Comparison of ENCODE assay signal across 8 cellular contexts in the genomic region with DNA sequence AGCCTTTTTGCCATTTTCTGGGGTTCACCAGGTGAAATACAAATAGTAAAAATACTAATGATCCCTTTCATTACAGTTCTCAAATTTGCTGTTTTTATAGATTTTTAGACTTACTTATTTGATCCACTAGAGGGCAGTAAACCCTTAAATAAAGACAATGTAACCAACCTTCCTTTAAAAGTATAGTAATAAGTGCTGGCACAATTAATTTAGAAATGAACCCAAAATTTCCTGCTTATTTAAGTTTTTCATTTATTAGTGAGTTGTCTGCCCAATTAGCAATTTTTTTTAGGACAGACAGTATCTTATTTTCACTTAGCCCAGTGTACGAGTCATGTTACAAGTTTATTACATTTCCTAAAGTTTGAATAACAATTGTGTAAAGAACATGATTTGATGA. TPM values are rescaled to one million over a fixed set of nuclear protein-coding genes. Genes with fewer than 3 reads are reported as not detected.
DNase-seq lines count a peak whose midpoint lies in the region; ATAC-seq and TF ChIP-seq lines count a peak whose summit lies in the region.

No MANE protein-coding gene starts in this region.

- 83 to 91% methylated on average over 1 of the region's 1 CpG for WGBS in heart right ventricle, 2 donors

- H3K4me1 ChIP-seq in heart right ventricle (peaks cover 0 to 19% (median 5%) of the 10 kb centered on the region in 9 donors), neutrophil (ENCODE audit: control insufficient read depth in 1 of 2, insufficient read depth in 1 of 2, low read depth in 1 of 2, low read length in 1 of 2) (peaks cover 19 to 28% of the 10 kb centered on the region in 2 experiments)

- H3K36me3 ChIP-seq in heart right ventricle (no peaks in the 10 kb centered on the region), neutrophil (no peaks in the 10 kb centered on the region)

- intact Hi-C loops in heart right ventricle (cut with DNase I): loop anchor here (1.0 to 10.0 kb wide), 15 partner anchors 79 to 919 kb away; partner anchors contain the start of genes ANKRD42 (in 4 of the 10), RAB30 (in 2 of the 10), CCDC90B (in 1 of the 10) and PCF11 (in 1 of the 10)
- intact Hi-C loops in left ventricle myocardium superior (cut with micrococcal nuclease): loop anchor here (5.0 kb wide), 1 partner anchor 346 kb away; no protein-coding TSS in a partner anchor

- TF ChIP-seq CTCF in heart right ventricle (IDR thresholded peaks at IDR 0.05): peak; percentile 53 to 81 (median 67)
- TF ChIP-seq CTCF in choroid plexus epithelial cell (conservative IDR thresholded peaks at IDR 0.05; ENCODE audit: low read depth, low read length): peak; percentile 41
- peak; percentile 50 for TF ChIP-seq CTCF in neutrophil (IDR thresholded peaks at IDR 0.05)

- DNase-seq in heart right ventricle (no peak), left ventricle myocardium superior (no peak), NCI-H460 (ENCODE audit: extremely low read depth, low read depth) (peak; percentile 18), choroid plexus epithelial cell (ENCODE audit: low read depth) (peak; percentile 52), AG20443 (ENCODE audit: low spot score) (no peak)
- DNase-seq in stimulated activated CD4-positive, alpha-beta T cell treated with anti-CD3 and anti-CD28 coated beads, Interleukin-4, amount 100 ng/mL, for 4 hours: no peak
- DNase-seq in activated CD4-positive, CD25-positive, alpha-beta regulatory T cell (lab: John Stamatoyannopoulos, UW): no peak

- H3K9me3 ChIP-seq in heart right ventricle: no peaks in the 10 kb centered on the region
- H3K9me3 ChIP-seq in neutrophil: no peaks in the 10 kb centered on the region

- H3K4me3 ChIP-seq in heart right ventricle: no peak overlapping the region
- peak overlapping the region; percentile 45 for H3K4me3 ChIP-seq in choroid plexus epithelial cell (ENCODE audit: low read depth, low read length)
- no peak overlapping the region for H3K4me3 ChIP-seq in neutrophil (ENCODE audit: low read depth in 1 of 2, low read length in 1 of 2)

- no peak for ATAC-seq in heart right ventricle
- no peak for ATAC-seq in left ventricle myocardium superior

- H3K27ac ChIP-seq in heart right ventricle: no peak overlapping the region
- H3K27ac ChIP-seq in neutrophil: no peak overlapping the region

- no peaks in the 10 kb centered on the region for H3K27me3 ChIP-seq in heart right ventricle
- no peaks in the 10 kb centered on the region for H3K27me3 ChIP-seq in neutrophil

RNA-seq across cellular contexts. Expression of gene DDIAS, which starts 4.7 kb away (rescaled TPM):
- total RNA-seq in heart right ventricle (1 to 10 TPM in 3 of 10 donors, under 1 TPM in 7; 0.13 to 2.4 (median 0.65) TPM), left ventricle myocardium superior (0.52 TPM)
- polyA plus RNA-seq in heart right ventricle: under 1 TPM; 0.37 to 0.38 TPM
- total RNA-seq in NCI-H460 (2014; rRNA removed; shearing (Covaris generic)): 10.9 and 12.8 TPM in 2 replicates
- 20.2 and 22.0 TPM in 2 replicates for polyA plus RNA-seq in NCI-H460 (2014; cell fraction: nucleus; rRNA removed)

RNA-seq across cellular contexts. Expression of gene PRCP, which starts 6.0 kb away (rescaled TPM):
- total RNA-seq in heart right ventricle (10 to 100 TPM; 28.8 to 89.8 (median 41.4) TPM), left ventricle myocardium superior (41.1 TPM)
- polyA plus RNA-seq in heart right ventricle: 10 to 100 TPM; 18.0 to 42.0 TPM
- 65.2 and 67.9 TPM in 2 replicates for total RNA-seq in NCI-H460 (2014; rRNA removed; shearing (Covaris generic))
- polyA plus RNA-seq in NCI-H460 (2014; cell fraction: nucleus; rRNA removed): 48.1 and 62.4 TPM in 2 replicates

Comparison
In these comparisons a context has a peak if more than half of its experiments do, and no peak if none do; other contexts are left out.
1. DNase-seq: peak in NCI-H460 (single experiment) and choroid plexus epithelial cell (single experiment); none in heart right ventricle (0 of 2), left ventricle myocardium superior (single experiment), stimulated activated CD4-positive, alpha-beta T cell treated with anti-CD3 and anti-CD28 coated beads, Interleukin-4, amount 100 ng/mL, for 4 hours (0 of 2), activated CD4-positive, CD25-positive, alpha-beta regulatory T cell (0 of 4) and AG20443 (single experiment).
2. Peak in every context shown above with its lines, with median percentiles within 50 percentile points of each other: CTCF ChIP-seq.